ENCODE assay signal across 1 cellular context in the genomic region with DNA sequence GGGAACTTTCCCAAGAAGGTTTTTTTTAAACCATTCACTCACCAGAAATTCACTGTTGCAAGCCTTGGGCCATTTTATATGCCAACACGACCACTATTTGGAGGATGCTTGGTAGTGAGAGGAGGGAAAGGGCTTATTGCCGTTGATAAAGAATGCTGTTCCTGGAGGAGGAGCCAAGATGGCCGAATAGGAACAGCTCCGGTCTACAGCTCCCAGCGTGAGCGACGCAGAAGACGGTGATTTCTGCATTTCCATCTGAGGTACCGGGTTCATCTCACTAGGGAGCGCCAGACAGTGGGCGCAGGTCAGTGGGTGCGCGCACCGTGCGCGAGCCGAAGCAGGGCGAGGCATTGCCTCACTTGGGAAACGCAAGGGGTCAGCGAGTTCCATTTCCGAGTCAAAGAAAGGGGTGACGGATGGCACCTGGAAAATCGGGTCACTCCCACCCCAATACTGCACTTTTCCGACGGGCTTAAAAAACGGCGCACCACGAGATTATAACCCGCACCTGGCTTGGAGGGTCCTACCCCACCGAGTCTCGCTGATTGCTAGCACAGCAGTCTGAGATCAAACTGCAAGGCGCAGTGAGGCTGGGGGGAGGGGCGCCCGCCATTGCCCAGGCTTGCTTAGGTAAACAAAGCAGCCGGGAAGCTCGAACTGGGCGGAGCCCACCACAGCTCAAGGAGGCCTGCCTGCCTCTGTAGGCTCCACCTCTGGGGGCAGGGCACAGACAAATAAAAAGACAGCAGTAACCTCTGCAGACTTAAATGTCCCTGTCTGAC.
TF ChIP-seq lines count a peak whose summit lies in the region.
"Not testable (repeated sequence)": the region's sequence is repeated elsewhere in the genome, so short reads cannot be mapped to it uniquely, and the experiment has no call there.

No MANE protein-coding gene starts in this region.

TF ChIP-seq in K562, 482 proteins besides CTCF, POLR2A, EP300 and RAD21:
- TF ChIP-seq, protein P1, sequence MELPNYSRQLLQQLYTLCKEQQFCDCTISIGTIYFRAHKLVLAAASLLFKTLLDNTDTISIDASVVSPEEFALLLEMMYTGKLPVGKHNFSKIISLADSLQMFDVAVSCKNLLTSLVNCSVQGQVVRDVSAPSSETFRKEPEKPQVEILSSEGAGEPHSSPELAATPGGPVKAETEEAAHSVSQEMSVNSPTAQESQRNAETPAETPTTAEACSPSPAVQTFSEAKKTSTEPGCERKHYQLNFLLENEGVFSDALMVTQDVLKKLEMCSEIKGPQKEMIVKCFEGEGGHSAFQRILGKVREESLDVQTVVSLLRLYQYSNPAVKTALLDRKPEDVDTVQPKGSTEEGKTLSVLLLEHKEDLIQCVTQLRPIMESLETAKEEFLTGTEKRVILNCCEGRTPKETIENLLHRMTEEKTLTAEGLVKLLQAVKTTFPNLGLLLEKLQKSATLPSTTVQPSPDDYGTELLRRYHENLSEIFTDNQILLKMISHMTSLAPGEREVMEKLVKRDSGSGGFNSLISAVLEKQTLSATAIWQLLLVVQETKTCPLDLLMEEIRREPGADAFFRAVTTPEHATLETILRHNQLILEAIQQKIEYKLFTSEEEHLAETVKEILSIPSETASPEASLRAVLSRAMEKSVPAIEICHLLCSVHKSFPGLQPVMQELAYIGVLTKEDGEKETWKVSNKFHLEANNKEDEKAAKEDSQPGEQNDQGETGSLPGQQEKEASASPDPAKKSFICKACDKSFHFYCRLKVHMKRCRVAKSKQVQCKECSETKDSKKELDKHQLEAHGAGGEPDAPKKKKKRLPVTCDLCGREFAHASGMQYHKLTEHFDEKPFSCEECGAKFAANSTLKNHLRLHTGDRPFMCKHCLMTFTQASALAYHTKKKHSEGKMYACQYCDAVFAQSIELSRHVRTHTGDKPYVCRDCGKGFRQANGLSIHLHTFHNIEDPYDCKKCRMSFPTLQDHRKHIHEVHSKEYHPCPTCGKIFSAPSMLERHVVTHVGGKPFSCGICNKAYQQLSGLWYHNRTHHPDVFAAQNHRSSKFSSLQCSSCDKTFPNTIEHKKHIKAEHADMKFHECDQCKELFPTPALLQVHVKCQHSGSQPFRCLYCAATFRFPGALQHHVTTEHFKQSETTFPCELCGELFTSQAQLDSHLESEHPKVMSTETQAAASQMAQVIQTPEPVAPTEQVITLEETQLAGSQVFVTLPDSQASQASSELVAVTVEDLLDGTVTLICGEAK (IDR thresholded peaks at IDR 0.05) = 0 out of 2 replicates have a peak, but pooled peaks have one; percentile 11
- TF ChIP-seq, protein P1 (CRISPR knock-in tag; IDR thresholded peaks at IDR 0.05) = not testable (repeated sequence)
- not testable (repeated sequence) for TF ChIP-seq NR2C2, ATF1 (CRISPR knock-in tag; IDR thresholded peaks at IDR 0.05)
- TF ChIP-seq NR2C2 (tag; IDR thresholded peaks at IDR 0.05) (peak; percentile 88), CTBP1 (IDR thresholded peaks at IDR 0.05; ENCODE audit: borderline replicate concordance) (peak; percentile 41; the same call in 1 of the 2 replicates), HNRNPLL (IDR thresholded peaks at IDR 0.05; ENCODE audit: low read depth, low read length, poor library complexity, severe bottlenecking) (peak; percentile 26), CXXC5 (CRISPR knock-in tag; IDR thresholded peaks at IDR 0.05) (peak; percentile 73), RBFOX2 (IDR thresholded peaks at IDR 0.05; ENCODE audit: low read depth, low read length) (0 out of 2 replicates have a peak, but pooled peaks have one; percentile 29), POLR2G (IDR thresholded peaks at IDR 0.05; ENCODE audit: low read depth, low read length) (0 out of 2 replicates have a peak, but pooled peaks have one; percentile 28), CSDE1 (IDR thresholded peaks at IDR 0.05) (peak in 1 of 2 experiments; percentile 27; a peak in 1 of 4 replicates), EHMT2 (IDR thresholded peaks at IDR 0.05) (peak; percentile 52; the same call in 1 of the 2 replicates), ZBTB17 (CRISPR knock-in tag; IDR thresholded peaks at IDR 0.05) (0 out of 2 replicates have a peak, but pooled peaks have one; percentile 50), CEBPB (tag; IDR thresholded peaks at IDR 0.05) (peak; percentile 28; the same call in 1 of the 2 replicates), POLR2H (tag; IDR thresholded peaks at IDR 0.05; ENCODE audit: low read depth) (peak; percentile 45; the same call in 1 of the 2 replicates), YY1 (IDR thresholded peaks at IDR 0.05; ENCODE audit: borderline replicate concordance in 1 of 3, control insufficient read depth in 1 of 3, extremely low read depth in 1 of 3, insufficient read depth in 3 of 3, insufficient read length in 1 of 3, insufficient replicate concordance in 2 of 3, low read depth in 1 of 3, low read length in 2 of 3) (peak in 1 of 3 experiments; percentile 56), TAF9B (IDR thresholded peaks at IDR 0.05; ENCODE audit: partially characterized antibody) (peak; percentile 25), NFRKB (IDR thresholded peaks at IDR 0.05; ENCODE audit: low read depth) (peak; percentile 87), SMAD4 (CRISPR knock-in tag; conservative IDR thresholded peaks at IDR 0.05) (peak; percentile 54), L3MBTL2 (IDR thresholded peaks at IDR 0.05) (peak; percentile 38; the same call in 1 of the 2 replicates), NR2C1 (IDR thresholded peaks at IDR 0.05) (peak; percentile 73), NR2C1 (tag; IDR thresholded peaks at IDR 0.05) (peak; percentile 83), FOXA3 (CRISPR knock-in tag; conservative IDR thresholded peaks at IDR 0.05 in 1 of 2, IDR thresholded peaks at IDR 0.05 in 1 of 2) (peak in 1 of 2 experiments; percentile 95; a peak in 2 of 4 replicates), TAF7 (tag; IDR thresholded peaks at IDR 0.05) (0 out of 2 replicates have a peak, but pooled peaks have one; percentile 16), EP400 (IDR thresholded peaks at IDR 0.05) (peak; percentile 49), NRF1 (conservative IDR thresholded peaks at IDR 0.05 in 1 of 2, IDR thresholded peaks at IDR 0.05 in 1 of 2) (peak; percentile 66 to 73), FOXK2 (conservative IDR thresholded peaks at IDR 0.05 in 1 of 2, IDR thresholded peaks at IDR 0.05 in 1 of 2; ENCODE audit: low read depth in 2 of 2) (peak; percentile 32 to 47; a peak in 2 of 4 replicates), MAZ (CRISPR knock-in tag; conservative IDR thresholded peaks at IDR 0.05 in 1 of 2, IDR thresholded peaks at IDR 0.05 in 1 of 2) (0 out of 4 replicates have a peak, but pooled peaks of 1 of the 2 experiments have one; percentile 20), ATF1 (tag; IDR thresholded peaks at IDR 0.05) (peak; percentile 34; the same call in 1 of the 2 replicates)
- TF ChIP-seq, protein P2, sequence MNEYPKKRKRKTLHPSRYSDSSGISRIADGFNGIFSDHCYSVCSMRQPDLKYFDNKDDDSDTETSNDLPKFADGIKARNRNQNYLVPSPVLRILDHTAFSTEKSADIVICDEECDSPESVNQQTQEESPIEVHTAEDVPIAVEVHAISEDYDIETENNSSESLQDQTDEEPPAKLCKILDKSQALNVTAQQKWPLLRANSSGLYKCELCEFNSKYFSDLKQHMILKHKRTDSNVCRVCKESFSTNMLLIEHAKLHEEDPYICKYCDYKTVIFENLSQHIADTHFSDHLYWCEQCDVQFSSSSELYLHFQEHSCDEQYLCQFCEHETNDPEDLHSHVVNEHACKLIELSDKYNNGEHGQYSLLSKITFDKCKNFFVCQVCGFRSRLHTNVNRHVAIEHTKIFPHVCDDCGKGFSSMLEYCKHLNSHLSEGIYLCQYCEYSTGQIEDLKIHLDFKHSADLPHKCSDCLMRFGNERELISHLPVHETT (CRISPR knock-in tag; conservative IDR thresholded peaks at IDR 0.05 in 1 of 2, IDR thresholded peaks at IDR 0.05 in 1 of 2) = 0 out of 4 replicates have a peak, but pooled peaks of 1 of the 2 experiments have one; percentile 38
- TF ChIP-seq, protein P3, sequence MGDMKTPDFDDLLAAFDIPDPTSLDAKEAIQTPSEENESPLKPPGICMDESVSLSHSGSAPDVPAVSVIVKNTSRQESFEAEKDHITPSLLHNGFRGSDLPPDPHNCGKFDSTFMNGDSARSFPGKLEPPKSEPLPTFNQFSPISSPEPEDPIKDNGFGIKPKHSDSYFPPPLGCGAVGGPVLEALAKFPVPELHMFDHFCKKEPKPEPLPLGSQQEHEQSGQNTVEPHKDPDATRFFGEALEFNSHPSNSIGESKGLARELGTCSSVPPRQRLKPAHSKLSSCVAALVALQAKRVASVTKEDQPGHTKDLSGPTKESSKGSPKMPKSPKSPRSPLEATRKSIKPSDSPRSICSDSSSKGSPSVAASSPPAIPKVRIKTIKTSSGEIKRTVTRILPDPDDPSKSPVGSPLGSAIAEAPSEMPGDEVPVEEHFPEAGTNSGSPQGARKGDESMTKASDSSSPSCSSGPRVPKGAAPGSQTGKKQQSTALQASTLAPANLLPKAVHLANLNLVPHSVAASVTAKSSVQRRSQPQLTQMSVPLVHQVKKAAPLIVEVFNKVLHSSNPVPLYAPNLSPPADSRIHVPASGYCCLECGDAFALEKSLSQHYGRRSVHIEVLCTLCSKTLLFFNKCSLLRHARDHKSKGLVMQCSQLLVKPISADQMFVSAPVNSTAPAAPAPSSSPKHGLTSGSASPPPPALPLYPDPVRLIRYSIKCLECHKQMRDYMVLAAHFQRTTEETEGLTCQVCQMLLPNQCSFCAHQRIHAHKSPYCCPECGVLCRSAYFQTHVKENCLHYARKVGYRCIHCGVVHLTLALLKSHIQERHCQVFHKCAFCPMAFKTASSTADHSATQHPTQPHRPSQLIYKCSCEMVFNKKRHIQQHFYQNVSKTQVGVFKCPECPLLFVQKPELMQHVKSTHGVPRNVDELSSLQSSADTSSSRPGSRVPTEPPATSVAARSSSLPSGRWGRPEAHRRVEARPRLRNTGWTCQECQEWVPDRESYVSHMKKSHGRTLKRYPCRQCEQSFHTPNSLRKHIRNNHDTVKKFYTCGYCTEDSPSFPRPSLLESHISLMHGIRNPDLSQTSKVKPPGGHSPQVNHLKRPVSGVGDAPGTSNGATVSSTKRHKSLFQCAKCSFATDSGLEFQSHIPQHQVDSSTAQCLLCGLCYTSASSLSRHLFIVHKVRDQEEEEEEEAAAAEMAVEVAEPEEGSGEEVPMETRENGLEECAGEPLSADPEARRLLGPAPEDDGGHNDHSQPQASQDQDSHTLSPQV (IDR thresholded peaks at IDR 0.05) = 0 out of 2 replicates have a peak, but pooled peaks have one; percentile 26
- TF ChIP-seq, protein P4, sequence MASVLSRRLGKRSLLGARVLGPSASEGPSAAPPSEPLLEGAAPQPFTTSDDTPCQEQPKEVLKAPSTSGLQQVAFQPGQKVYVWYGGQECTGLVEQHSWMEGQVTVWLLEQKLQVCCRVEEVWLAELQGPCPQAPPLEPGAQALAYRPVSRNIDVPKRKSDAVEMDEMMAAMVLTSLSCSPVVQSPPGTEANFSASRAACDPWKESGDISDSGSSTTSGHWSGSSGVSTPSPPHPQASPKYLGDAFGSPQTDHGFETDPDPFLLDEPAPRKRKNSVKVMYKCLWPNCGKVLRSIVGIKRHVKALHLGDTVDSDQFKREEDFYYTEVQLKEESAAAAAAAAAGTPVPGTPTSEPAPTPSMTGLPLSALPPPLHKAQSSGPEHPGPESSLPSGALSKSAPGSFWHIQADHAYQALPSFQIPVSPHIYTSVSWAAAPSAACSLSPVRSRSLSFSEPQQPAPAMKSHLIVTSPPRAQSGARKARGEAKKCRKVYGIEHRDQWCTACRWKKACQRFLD (CRISPR knock-in tag; IDR thresholded peaks at IDR 0.05) = peak; percentile 69; the same call in 1 of the 2 replicates
- TF ChIP-seq, protein P5, sequence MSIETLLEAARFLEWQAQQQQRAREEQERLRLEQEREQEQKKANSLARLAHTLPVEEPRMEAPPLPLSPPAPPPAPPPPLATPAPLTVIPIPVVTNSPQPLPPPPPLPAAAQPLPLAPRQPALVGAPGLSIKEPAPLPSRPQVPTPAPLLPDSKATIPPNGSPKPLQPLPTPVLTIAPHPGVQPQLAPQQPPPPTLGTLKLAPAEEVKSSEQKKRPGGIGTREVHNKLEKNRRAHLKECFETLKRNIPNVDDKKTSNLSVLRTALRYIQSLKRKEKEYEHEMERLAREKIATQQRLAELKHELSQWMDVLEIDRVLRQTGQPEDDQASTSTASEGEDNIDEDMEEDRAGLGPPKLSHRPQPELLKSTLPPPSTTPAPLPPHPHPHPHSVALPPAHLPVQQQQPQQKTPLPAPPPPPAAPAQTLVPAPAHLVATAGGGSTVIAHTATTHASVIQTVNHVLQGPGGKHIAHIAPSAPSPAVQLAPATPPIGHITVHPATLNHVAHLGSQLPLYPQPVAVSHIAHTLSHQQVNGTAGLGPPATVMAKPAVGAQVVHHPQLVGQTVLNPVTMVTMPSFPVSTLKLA (conservative IDR thresholded peaks at IDR 0.05) = peak in 1 of 2 experiments; percentile 43; a peak in 1 of 4 replicates
